ENCODE assay signal across 7 cellular contexts in genomic region chr19:55653651-55654322, GRCh38. TPM values are rescaled to one million over a fixed set of nuclear protein-coding genes. Genes with fewer than 3 reads are reported as not detected.
A peak's percentile ranks its signal among the peaks of the same experiment; 100 is the strongest.
DNase-seq lines count a peak whose midpoint lies in the region; ATAC-seq, FAIRE-seq and TF ChIP-seq lines count a peak whose summit lies in the region.

No MANE protein-coding gene starts in this region.

- H3K79me2 ChIP-seq in astrocyte (ENCODE audit: insufficient read depth, low read length): peaks cover 42% of the 10 kb centered on the region

- no peaks in the 10 kb centered on the region for H3K27me3 ChIP-seq in astrocyte (ENCODE audit: insufficient read depth, low read length)

- peak overlapping the region; percentile 96 for H3K4me3 Mint-ChIP-seq in astrocyte (ENCODE audit: unreplicated experiment)

- DNase-seq in NCI-H1930 (lab: John Stamatoyannopoulos, UW) (peak; percentile 99 to 100), T-helper 22 cell (ENCODE audit: low read depth) (peak; percentile 99), astrocyte (ENCODE audit: low read depth) (peak; percentile 92), hepatic stellate cell (ENCODE audit: low spot score) (peak; percentile 99), renal cortical epithelial cell (ENCODE audit: low read depth) (peak; percentile 96)

- peaks cover 29% of the 10 kb centered on the region for H3K4me1 ChIP-seq in astrocyte (ENCODE audit: insufficient read depth, low read length)

- peak overlapping the region; percentile 97 for H3K4me2 ChIP-seq in astrocyte (ENCODE audit: low read length)

- TF ChIP-seq CTCF in astrocyte (IDR thresholded peaks at IDR 0.05; ENCODE audit: insufficient read depth, low read depth, low read length): peak; percentile 99

- peak overlapping the region; percentile 78 for H2AFZ ChIP-seq in astrocyte (ENCODE audit: low read depth, low read length)

- H3K36me3 ChIP-seq in astrocyte (ENCODE audit: insufficient read depth, low read length): no peaks in the 10 kb centered on the region

- H3K4me3 ChIP-seq in astrocyte (ENCODE audit: insufficient read depth, low read depth, low read length): peak overlapping the region; percentile 95

- H3K27ac ChIP-seq in astrocyte (ENCODE audit: low read depth, low read length): peak overlapping the region; percentile 99

- ATAC-seq in GM18508 (IDR thresholded peaks at IDR 0.05; ENCODE audit: insufficient read depth, unreplicated experiment) (peak; percentile 35), HG02981 (IDR thresholded peaks at IDR 0.05; ENCODE audit: unreplicated experiment) (peak; percentile 40)

- peak overlapping the region; percentile 99 for H3K9ac ChIP-seq in astrocyte (ENCODE audit: low read length)

- peaks cover 34% of the 10 kb centered on the region for H4K20me1 ChIP-seq in astrocyte (ENCODE audit: insufficient read depth, low read length)

- FAIRE-seq in astrocyte (lab: Jason Lieb, UNC): peak; percentile 66

- peaks cover 16% of the 10 kb centered on the region for H3K36me3 Mint-ChIP-seq in astrocyte (ENCODE audit: low read depth, unreplicated experiment)

- peaks cover 18% of the 10 kb centered on the region for H3K4me1 Mint-ChIP-seq in astrocyte (ENCODE audit: low read depth, unreplicated experiment)

- no peaks in the 10 kb centered on the region for H3K9me3 Mint-ChIP-seq in astrocyte (ENCODE audit: unreplicated experiment)

- no peaks in the 10 kb centered on the region for H3K9me3 ChIP-seq in astrocyte (ENCODE audit: insufficient read depth, low read depth, low read length)

- no peaks in the 10 kb centered on the region for H3K27me3 Mint-ChIP-seq in astrocyte (ENCODE audit: low read depth, unreplicated experiment)

- peak overlapping the region; percentile 100 for H3K27ac Mint-ChIP-seq in astrocyte (ENCODE audit: unreplicated experiment)

RNA-seq across cellular contexts. Expression of gene U2AF2, which starts 1.0 kb away (rescaled TPM):
- 183 and 194 TPM in 2 replicates for total RNA-seq in astrocyte
- total RNA-seq in renal cortical epithelial cell: 69.6 and 140 TPM in 2 replicates

RNA-seq across cellular contexts. Expression of gene CCDC106, which starts 5.8 kb away (rescaled TPM):
- 12.2 and 12.8 TPM in 2 replicates for total RNA-seq in astrocyte
- 3.0 and 13.4 TPM in 2 replicates for total RNA-seq in renal cortical epithelial cell

RNA-seq across cellular contexts. Expression of gene ZNF581, which starts 10.3 kb away (rescaled TPM):
- total RNA-seq in astrocyte (28.4 and 30.0 TPM in 2 replicates), renal cortical epithelial cell (17.3 and 22.1 TPM in 2 replicates)

RNA-seq across cellular contexts. Expression of gene ZNF580, which starts 13.0 kb away (rescaled TPM):
- 35.8 and 36.6 TPM in 2 replicates for total RNA-seq in astrocyte
- total RNA-seq in renal cortical epithelial cell: 0.52 and 5.8 TPM in 2 replicates

RNA-seq across cellular contexts. Expression of gene EPN1, which starts 21.2 kb away (rescaled TPM):
- total RNA-seq in astrocyte (145 and 156 TPM in 2 replicates), renal cortical epithelial cell (42.4 and 248 TPM in 2 replicates)

Comparison
In these comparisons a context has a peak if more than half of its experiments do, and no peak if none do; other contexts are left out.
1. Peak in every context shown above with its lines: DNase-seq, ATAC-seq, H3K4me3 ChIP-seq and H3K27ac ChIP-seq.